In the genomic region with DNA sequence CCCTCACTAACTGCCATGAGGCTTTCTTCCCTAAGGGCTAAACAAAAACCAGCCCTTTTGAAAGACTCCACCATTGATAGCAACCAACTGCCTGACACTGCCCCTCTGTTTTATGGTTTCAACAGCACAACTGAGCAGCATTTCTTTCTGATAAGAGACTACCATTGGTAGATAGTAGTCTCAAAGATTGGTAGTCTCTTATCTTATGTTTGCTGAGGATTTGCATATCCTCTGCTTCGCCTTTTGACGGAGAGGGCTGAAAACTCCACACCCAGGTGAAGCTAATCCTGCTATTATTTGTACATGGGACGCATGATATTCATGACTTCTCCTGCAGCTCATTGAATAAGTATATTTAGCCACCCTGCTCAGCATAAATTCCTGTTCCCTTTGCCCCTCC, we compare ENCODE assay signal across 19 cellular contexts.
A peak's percentile ranks its signal among the peaks of the same experiment; 100 is the strongest.
DNase-seq lines count a peak whose midpoint lies in the region; ATAC-seq and TF ChIP-seq lines count a peak whose summit lies in the region.
"Had no signal": no experiment of that assay in that cellular context is flagged by ENCODE, and none has a peak within 500 bp of the region (broad histone marks: within the 10 kb centered on the region; RNA-seq: fewer than 3 reads in every experiment).

No MANE protein-coding gene starts in this region.

- H4K8ac ChIP-seq in mesendoderm (ENCODE audit: low read depth, low read length): no peak overlapping the region

- no CpG with 5 or more reads among the region's 3 CpGs for WGBS in mesendoderm (ENCODE audit: extremely low coverage, insufficient coverage, low lambda C conversion rate)

- H3K23ac ChIP-seq in mesendoderm (ENCODE audit: low read length): no peak overlapping the region

- H3K9me3 ChIP-seq in cardiac muscle cell (ENCODE audit: low read depth): no peaks in the 10 kb centered on the region
- no peaks in the 10 kb centered on the region for H3K9me3 ChIP-seq in right atrium auricular region
- H3K9me3 ChIP-seq: Peyer's patch, SJSA1 had no signal

- H2AK5ac ChIP-seq in mesendoderm (ENCODE audit: low read length): no peak overlapping the region

- DNase-seq in cardiac muscle cell (ENCODE audit: low read depth in 1 of 2, low spot score in 1 of 2) (peak in 1 of 2 donors; percentile 19), right atrium auricular region (ENCODE audit: low spot score) (no peak), OCI-M1 (lab: John Stamatoyannopoulos, UW) (peak; percentile 22), mesendoderm (peak; percentile 87), NCI-H2227 (lab: John Stamatoyannopoulos, UW; ENCODE audit: unreplicated experiment) (no peak)
- DNase-seq in stimulated activated CD4-positive, alpha-beta T cell treated with anti-CD3 and anti-CD28 coated beads, Interleukin-1b, Interleukin-23, amount 100 ng/mL, for 48 hours: no peak
- DNase-seq in stimulated activated CD4-positive, alpha-beta T cell treated with anti-CD3 and anti-CD28 coated beads, Interleukin-12 subunit alpha, Interleukin-12 subunit beta, amount 100 ng/mL, for 4 hours: no peak
- DNase-seq: 8988T; CD4-positive, CD25-positive, alpha-beta regulatory T cell; COR-L47; GF-D8; GOT3; NCI-H1417 treated with DMSO at 0.1 percent for 48 hours; NCI-H1930; NCI-H2171; NCI-H446; Peyer's patch had no signal

- H3K36me3 ChIP-seq in cardiac muscle cell (no peaks in the 10 kb centered on the region), right atrium auricular region (no peaks in the 10 kb centered on the region), mesendoderm (ENCODE audit: control insufficient read depth, insufficient read depth, low read length) (no peaks in the 10 kb centered on the region)
- H3K36me3 ChIP-seq: Peyer's patch, SJSA1 had no signal

- no peaks in the 10 kb centered on the region for H3K79me2 ChIP-seq in mesendoderm (ENCODE audit: control insufficient read depth, insufficient read depth, low read length)

- H3K18ac ChIP-seq in mesendoderm (ENCODE audit: low read length): no peak overlapping the region

- H2BK120ac ChIP-seq in mesendoderm (ENCODE audit: low read depth, low read length): no peak overlapping the region

- no peak overlapping the region for H3K56ac ChIP-seq in mesendoderm (ENCODE audit: low read length)

- no peak for ATAC-seq in GM19328 (IDR thresholded peaks at IDR 0.05; ENCODE audit: unreplicated experiment)

- H3K27ac ChIP-seq in cardiac muscle cell (peak overlapping the region; percentile 46), right atrium auricular region (no peak overlapping the region), mesendoderm (ENCODE audit: low read depth, low read length) (no peak overlapping the region)
- H3K27ac ChIP-seq: Peyer's patch, SJSA1 had no signal

- TF ChIP-seq CTCF in cardiac muscle cell (IDR thresholded peaks at IDR 0.05; ENCODE audit: low read depth, low read length) (no peak), right atrium auricular region (IDR thresholded peaks at IDR 0.05) (no peak)

- H3K9ac ChIP-seq in mesendoderm (ENCODE audit: low read length): no peak overlapping the region

- H3K4me1 ChIP-seq in cardiac muscle cell (ENCODE audit: low read depth) (peaks cover 32% of the 10 kb centered on the region), right atrium auricular region (no peaks in the 10 kb centered on the region), mesendoderm (ENCODE audit: control insufficient read depth, low read depth, low read length) (peaks cover 11% of the 10 kb centered on the region)
- H3K4me1 ChIP-seq: Peyer's patch had no signal

- H3K27me3 ChIP-seq in cardiac muscle cell: no peaks in the 10 kb centered on the region
- no peaks in the 10 kb centered on the region for H3K27me3 ChIP-seq in right atrium auricular region
- no peaks in the 10 kb centered on the region for H3K27me3 ChIP-seq in mesendoderm (ENCODE audit: insufficient read depth, low read length, poor library complexity)
- H3K27me3 ChIP-seq: Peyer's patch, SJSA1 had no signal

- H4K5ac ChIP-seq in mesendoderm (ENCODE audit: low read length): no peak overlapping the region

- no peak overlapping the region for H3K4me3 ChIP-seq in cardiac muscle cell
- H3K4me3 ChIP-seq in right atrium auricular region: no peak overlapping the region
- H3K4me3 ChIP-seq in mesendoderm (ENCODE audit: low read length): no peak overlapping the region
- H3K4me3 ChIP-seq: Peyer's patch, SJSA1 had no signal

- H3K79me1 ChIP-seq in mesendoderm (ENCODE audit: low read length): no peaks in the 10 kb centered on the region

- H2BK5ac ChIP-seq in mesendoderm (ENCODE audit: low read length): no peak overlapping the region

- no peak overlapping the region for H2BK15ac ChIP-seq in mesendoderm (replicated peaks; ENCODE audit: low read depth)

- no peak overlapping the region for H3K4ac ChIP-seq in mesendoderm (ENCODE audit: low read depth, low read length)

- H3K4me2 ChIP-seq in mesendoderm (ENCODE audit: low read length): no peak overlapping the region

Comparison
In these comparisons a context has a peak if more than half of its experiments do, and no peak if none do; other contexts are left out.
1. DNase-seq: peak in OCI-M1 (single experiment) and mesendoderm (single experiment); none in right atrium auricular region (single experiment), stimulated activated CD4-positive, alpha-beta T cell treated with anti-CD3 and anti-CD28 coated beads, Interleukin-1b, Interleukin-23, amount 100 ng/mL, for 48 hours (single experiment), NCI-H2227 (single experiment) and stimulated activated CD4-positive, alpha-beta T cell treated with anti-CD3 and anti-CD28 coated beads, Interleukin-12 subunit alpha, Interleukin-12 subunit beta, amount 100 ng/mL, for 4 hours (single experiment).